In genomic region chr7:111400088-111400487, GRCh38 we compare ENCODE assay signal across 1 cellular context.
TF ChIP-seq lines count a peak whose summit lies in the region.

No MANE protein-coding gene starts in this region.

TF ChIP-seq in IMR-90, 13 proteins besides CTCF, POLR2A, EP300 and RAD21 (continued from another document):
- TF ChIP-seq ELK1 (IDR thresholded peaks at IDR 0.05; ENCODE audit: borderline replicate concordance, low read depth, low read length): no peak
- TF ChIP-seq SMC3 (IDR thresholded peaks at IDR 0.05; ENCODE audit: low read depth, low read length): no peak
- TF ChIP-seq MAFK (IDR thresholded peaks at IDR 0.05; ENCODE audit: low read depth, low read length): no peak
- TF ChIP-seq FOS (IDR thresholded peaks at IDR 0.05; ENCODE audit: low read depth, low read length): no peak
- TF ChIP-seq MXI1 (IDR thresholded peaks at IDR 0.05; ENCODE audit: borderline replicate concordance, low read depth, low read length): no peak
TF ChIP-seq in IMR-90: peak in this region for 0.
